In genomic region chr20:46400253-46400652, GRCh38 we compare ENCODE assay signal across 8 cellular contexts. TPM values are rescaled to one million over a fixed set of nuclear protein-coding genes. Genes with fewer than 3 reads are reported as not detected.
DNase-seq lines count a peak whose midpoint lies in the region; ATAC-seq, FAIRE-seq and TF ChIP-seq lines count a peak whose summit lies in the region.

No MANE protein-coding gene starts in this region.

- H3K4me1 Mint-ChIP-seq in activated T-helper 2 cell treated with anti-CD3 and anti-CD28 coated beads, Interferon-gamma antibody, Interleukin-2, Interleukin-4, amounts not matched to agents 10 μg/mL and 5 μg/mL and 100 μg/mL, durations not matched to agents 14 hours and 24 hours and 36 hours (ENCODE audit: low read depth): peaks cover 55% of the 10 kb centered on the region

- peak overlapping the region; percentile 74; the same call in 1 of the 2 replicates for H3K14ac ChIP-seq in IMR-90 (replicated peaks; ENCODE audit: low read depth, low read length)

- peak; percentile 80 for DNase-seq in IMR-90
- DNase-seq in activated T-helper 2 cell treated with anti-CD3 and anti-CD28 coated beads, Interferon-gamma antibody, Interleukin-2, Interleukin-4, amounts not matched to agents 10 μg/mL and 5 μg/mL and 100 μg/mL, durations not matched to agents 14 hours and 24 hours and 36 hours (ENCODE audit: low spot score): no peak
- no peak for DNase-seq in right atrium auricular region (ENCODE audit: low spot score)
- DNase-seq in stomach: no peak
- DNase-seq in inferior parietal cortex (ENCODE audit: extremely low spot score): no peak
- no peak for DNase-seq in GM19239 (ENCODE audit: insufficient read length, low spot score)
- DNase-seq in NCI-H1417 treated with DMSO at 0.1 percent for 48 hours (lab: John Stamatoyannopoulos, UW): no peak

- TF ChIP-seq CTCF in IMR-90 (conservative IDR thresholded peaks at IDR 0.05; ENCODE audit: low read depth, low read length): no peak
- TF ChIP-seq CTCF in right atrium auricular region (IDR thresholded peaks at IDR 0.05): no peak
- no peak for TF ChIP-seq CTCF in stomach (IDR thresholded peaks at IDR 0.05)

- H3K27me3 ChIP-seq in IMR-90 (ENCODE audit: control insufficient read depth, insufficient read depth, low read length): no peaks in the 10 kb centered on the region
- H3K27me3 ChIP-seq in right atrium auricular region: no peaks in the 10 kb centered on the region
- no peaks in the 10 kb centered on the region for H3K27me3 ChIP-seq in stomach

- H2BK20ac ChIP-seq in IMR-90 (ENCODE audit: low read depth, low read length): no peak overlapping the region

- peak overlapping the region; percentile 80 for H2BK5ac ChIP-seq in IMR-90 (ENCODE audit: low read depth, low read length, poor library complexity, severe bottlenecking)

- no peaks in the 10 kb centered on the region for H3K9me3 ChIP-seq in IMR-90 (ENCODE audit: control insufficient read depth, insufficient read depth, low read length)
- H3K9me3 ChIP-seq in right atrium auricular region: no peaks in the 10 kb centered on the region
- no peaks in the 10 kb centered on the region for H3K9me3 ChIP-seq in stomach

- BruUV-seq in IMR-90 (replicated peaks; lab: Mats Ljungman, UMichigan): no TSS peak

- H3K4me1 ChIP-seq in IMR-90 (ENCODE audit: control insufficient read depth, insufficient read depth, low read length) (peaks cover 20% of the 10 kb centered on the region), right atrium auricular region (peaks cover 0 to 70% of the 10 kb centered on the region in 2 donors), stomach (peaks cover 65 to 91% (median 68%) of the 10 kb centered on the region in 4 donors)

- TF ChIP-seq RAD21 in IMR-90 (IDR thresholded peaks at IDR 0.05; ENCODE audit: low read length): no peak

- H4K20me1 ChIP-seq in IMR-90 (ENCODE audit: insufficient read depth, low read length): peaks cover 34% of the 10 kb centered on the region; the same call in 1 of the 2 replicates

- CTCF ChIA-PET in IMR-90 (lab: Yijun Ruan, JAX): no interaction called here

- H3K27ac ChIP-seq in IMR-90 (ENCODE audit: insufficient read depth, low read length): peak overlapping the region; percentile 90; the same call in 1 of the 2 replicates
- H3K27ac ChIP-seq in right atrium auricular region: peak overlapping the region; percentile 73 to 89
- H3K27ac ChIP-seq in stomach: peak overlapping the region in 4 of 5 donors; percentile 69 to 87 (median 79)

- no peak for FAIRE-seq in GM19239 (lab: Jason Lieb, UNC)

- peak overlapping the region; percentile 52; the same call in 1 of the 2 replicates for H2BK120ac ChIP-seq in IMR-90 (ENCODE audit: low read depth, low read length)

- H3K36me3 ChIP-seq in IMR-90 (ENCODE audit: control insufficient read depth, insufficient read depth, low read length) (peaks cover 7% of the 10 kb centered on the region; the same call in 1 of the 2 replicates), right atrium auricular region (peaks cover 20% of the 10 kb centered on the region), stomach (peaks cover 4 to 25% (median 20%) of the 10 kb centered on the region in 4 donors)

- ATAC-seq in IMR-90 (ENCODE audit: low read depth) (peak; percentile 86), GM19455 (IDR thresholded peaks at IDR 0.05; ENCODE audit: unreplicated experiment) (no peak)

- in situ Hi-C loops in IMR-90 (cut with MboI; ENCODE audit: low sequenced_read_pairs): no loop called here

- TF ChIP-seq EP300 in stomach (IDR thresholded peaks at IDR 0.05): no peak

- no peak overlapping the region for H2AK5ac ChIP-seq in IMR-90 (ENCODE audit: low read depth, low read length)

- H3K4me3 Mint-ChIP-seq in activated T-helper 2 cell treated with anti-CD3 and anti-CD28 coated beads, Interferon-gamma antibody, Interleukin-2, Interleukin-4, amounts not matched to agents 10 μg/mL and 5 μg/mL and 100 μg/mL, durations not matched to agents 14 hours and 24 hours and 36 hours (ENCODE audit: low read depth): no peak overlapping the region

- TF ChIP-seq POLR2A in IMR-90 (IDR thresholded peaks at IDR 0.05; ENCODE audit: low read depth, low read length) (no peak), stomach (IDR thresholded peaks at IDR 0.05) (no peak)

- H3K4me3 ChIP-seq in IMR-90 (ENCODE audit: insufficient read depth, low read depth, low read length) (no peak overlapping the region), right atrium auricular region (peak overlapping the region; percentile 7 to 12), stomach (peak overlapping the region in 2 of 4 donors; percentile 1 to 3)

- peak overlapping the region; percentile 22 to 68; a peak in 2 of 4 replicates for H4K8ac ChIP-seq in IMR-90 (ENCODE audit: low read depth in 2 of 2, low read length in 2 of 2)

- H3K9me3 Mint-ChIP-seq in activated T-helper 2 cell treated with anti-CD3 and anti-CD28 coated beads, Interferon-gamma antibody, Interleukin-2, Interleukin-4, amounts not matched to agents 10 μg/mL and 5 μg/mL and 100 μg/mL, durations not matched to agents 14 hours and 24 hours and 36 hours: no peaks in the 10 kb centered on the region

- H3K27ac Mint-ChIP-seq in activated T-helper 2 cell treated with anti-CD3 and anti-CD28 coated beads, Interferon-gamma antibody, Interleukin-2, Interleukin-4, amounts not matched to agents 10 μg/mL and 5 μg/mL and 100 μg/mL, durations not matched to agents 14 hours and 24 hours and 36 hours: peak overlapping the region; percentile 84

- H3K18ac ChIP-seq in IMR-90 (ENCODE audit: low read depth, low read length): peak overlapping the region; percentile 42; the same call in 1 of the 2 replicates

- peak overlapping the region; percentile 66; the same call in 1 of the 3 replicates for H2BK15ac ChIP-seq in IMR-90 (ENCODE audit: low read depth, low read length)

- H3K23ac ChIP-seq in IMR-90 (ENCODE audit: low read depth, low read length): peak overlapping the region; percentile 46; the same call in 1 of the 2 replicates

- peak overlapping the region; percentile 54; the same call in 1 of the 2 replicates for H3K4ac ChIP-seq in IMR-90 (ENCODE audit: low read depth, low read length)

- H3K9me1 ChIP-seq in IMR-90 (ENCODE audit: insufficient read depth, low read length): peaks cover 35% of the 10 kb centered on the region

- peak overlapping the region; percentile 81 for H3K4me2 ChIP-seq in IMR-90 (ENCODE audit: low read depth, low read length)

- H3K56ac ChIP-seq in IMR-90 (ENCODE audit: extremely low read depth, insufficient read depth, low read length): peak overlapping the region; percentile 11; the same call in 1 of the 2 replicates

- no peak overlapping the region for H2AFZ ChIP-seq in IMR-90 (replicated peaks; ENCODE audit: low read length, poor library complexity)

- no peak overlapping the region for H4K91ac ChIP-seq in IMR-90 (ENCODE audit: insufficient read depth, low read depth, low read length)

- H3K9ac ChIP-seq in IMR-90 (ENCODE audit: low read depth, low read length): peak overlapping the region; percentile 56; the same call in 1 of the 2 replicates

- H4K5ac ChIP-seq in IMR-90 (ENCODE audit: low read depth, low read length): no peak overlapping the region

- no peak overlapping the region for H2AK9ac ChIP-seq in IMR-90 (replicated peaks; ENCODE audit: low read depth, low read length, poor library complexity)

- POLR2A ChIA-PET in IMR-90 (lab: Charles Lee; ENCODE audit: unreplicated experiment): no interaction called here

- no peaks in the 10 kb centered on the region for H3K27me3 Mint-ChIP-seq in activated T-helper 2 cell treated with anti-CD3 and anti-CD28 coated beads, Interferon-gamma antibody, Interleukin-2, Interleukin-4, amounts not matched to agents 10 μg/mL and 5 μg/mL and 100 μg/mL, durations not matched to agents 14 hours and 24 hours and 36 hours (ENCODE audit: low read depth)

- dilution Hi-C loops in IMR-90 (cut with HindIII; ENCODE audit: low sequenced_read_pairs, unreplicated experiment): no loop called here

- intact Hi-C loops in IMR-90 (cut with micrococcal nuclease): loop anchor here (5.0 kb wide), 1 partner anchor 428 kb away; the partner anchor contains the start of gene ZNF335
- intact Hi-C loops in activated T-helper 2 cell treated with anti-CD3 and anti-CD28 coated beads, Interferon-gamma antibody, Interleukin-2, Interleukin-4, amounts not matched to agents 10 μg/mL and 5 μg/mL and 100 μg/mL, durations not matched to agents 14 hours and 24 hours and 36 hours (cut with micrococcal nuclease): loop anchor here (5.0 kb wide), 2 partner anchors 147 to 287 kb away; partner anchors contain the start of gene TP53RK
- intact Hi-C loops in stomach (cut with DNase I; ENCODE audit: low total_unique reads): no loop called here

- no CpG with 5 or more reads among the region's 4 CpGs for WGBS in IMR-90 (ENCODE audit: extremely low coverage in 2 of 2, insufficient read length in 1 of 2), 2 experiments
- WGBS in stomach, 5 donors: 8 to 23% (median 8%) methylated on average over 4 of the region's 4 CpGs

- H3K79me1 ChIP-seq in IMR-90 (ENCODE audit: low read depth in 1 of 2, low read length in 2 of 2): peaks cover 37 to 83% of the 10 kb centered on the region in 2 experiments

- peaks cover 50% of the 10 kb centered on the region for H3K36me3 Mint-ChIP-seq in activated T-helper 2 cell treated with anti-CD3 and anti-CD28 coated beads, Interferon-gamma antibody, Interleukin-2, Interleukin-4, amounts not matched to agents 10 μg/mL and 5 μg/mL and 100 μg/mL, durations not matched to agents 14 hours and 24 hours and 36 hours (ENCODE audit: low read depth)

TF ChIP-seq in IMR-90, 13 proteins besides CTCF, POLR2A, EP300 and RAD21 (continues in another document):
- TF ChIP-seq USF2 (IDR thresholded peaks at IDR 0.05; ENCODE audit: low read depth, low read length): peak; percentile 70
- TF ChIP-seq MAFK (IDR thresholded peaks at IDR 0.05; ENCODE audit: low read depth, low read length): no peak
- TF ChIP-seq MXI1 (IDR thresholded peaks at IDR 0.05; ENCODE audit: borderline replicate concordance, low read depth, low read length): peak; percentile 69
- TF ChIP-seq RFX5 (IDR thresholded peaks at IDR 0.05; ENCODE audit: low read depth, low read length): no peak

RNA-seq across cellular contexts. Expression of gene ELMO2, which starts 6.2 kb away (rescaled TPM):
- total RNA-seq in IMR-90 (2012; rRNA removed) (45.0 and 52.7 TPM in 2 replicates), right atrium auricular region (10 to 100 TPM; 29.4 to 32.7 TPM), stomach (10 to 100 TPM in 4 of 5 donors, 1 to 10 TPM in 1; 9.9 to 37.7 (median 25.0) TPM)
- polyA plus RNA-seq in IMR-90 (2012; rRNA removed) (26.7 and 29.2 TPM in 2 replicates), stomach (10 to 100 TPM; 12.9 to 22.6 (median 18.0) TPM)
- polyA plus RNA-seq in IMR-90 (2012; cell fraction: cytosol; rRNA removed): 16.9 and 22.6 TPM in 2 replicates
- 35.8 and 45.2 TPM in 2 replicates for polyA plus RNA-seq in IMR-90 (2012; cell fraction: nucleus; rRNA removed; ENCODE audit: low replicate concordance)
- 59.1 and 63.2 TPM in 2 replicates for total RNA-seq in activated T-helper 2 cell treated with anti-CD3 and anti-CD28 coated beads, Interferon-gamma antibody, Interleukin-2, Interleukin-4, amounts not matched to agents 10 μg/mL and 5 μg/mL and 100 μg/mL, durations not matched to agents 14 hours and 24 hours and 36 hours
